10 cellular contexts compared by ENCODE assay signal in the genomic region with DNA sequence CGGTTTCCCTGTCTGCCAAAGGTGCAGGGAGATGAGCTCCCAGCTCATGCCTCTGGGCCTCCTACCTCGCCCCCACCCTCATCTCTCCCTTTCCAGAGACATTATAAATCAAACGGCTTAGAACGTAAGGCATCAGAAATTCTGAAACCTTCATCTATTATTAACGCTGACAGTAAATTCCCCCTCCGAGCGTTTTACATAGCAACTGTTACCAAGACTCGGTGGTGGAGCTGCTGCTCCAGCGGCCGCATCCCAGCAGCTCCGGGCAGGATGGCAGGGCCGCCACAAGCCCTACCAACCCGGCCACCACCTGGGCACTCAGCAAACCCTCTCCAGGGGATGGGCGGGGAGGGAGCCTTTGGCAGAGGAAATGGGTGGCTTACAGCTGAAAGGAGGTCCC.
DNase-seq lines count a peak whose midpoint lies in the region; ATAC-seq and TF ChIP-seq lines count a peak whose summit lies in the region.
"Had no signal": no experiment of that assay in that cellular context is flagged by ENCODE, and none has a peak within 500 bp of the region (broad histone marks: within the 10 kb centered on the region; RNA-seq: fewer than 3 reads in every experiment).

No MANE protein-coding gene starts in this region.

- H3K4me2 ChIP-seq in DOHH2 (ENCODE audit: low read length) (peak overlapping the region; percentile 82), PC-9 (no peak overlapping the region)

- peak overlapping the region; percentile 77 for H3K4me3 Mint-ChIP-seq in CD8-positive, alpha-beta T cell
- H3K4me3 Mint-ChIP-seq in memory B cell, result peak overlapping the region; percentile 59
- H3K4me3 Mint-ChIP-seq: T-helper 1 cell treated with Interleukin-12 subunit alpha and Interleukin-12 subunit beta and Interleukin-4 antibody, amounts not matched to agents 30 μg/mL and 1 μg/mL, for 36 hours had no signal

- H3K27ac Mint-ChIP-seq in CD8-positive, alpha-beta T cell, result peak overlapping the region; percentile 94
- H3K27ac Mint-ChIP-seq in memory B cell, result peak overlapping the region; percentile 84

- no peaks in the 10 kb centered on the region for H3K27me3 Mint-ChIP-seq in CD8-positive, alpha-beta T cell (ENCODE audit: low read depth)
- H3K27me3 Mint-ChIP-seq in memory B cell, result no peaks in the 10 kb centered on the region

- H3F3A ChIP-seq in DOHH2 (ENCODE audit: control insufficient read depth, insufficient read depth), result peaks cover 13% of the 10 kb centered on the region; the same call in 1 of the 2 replicates
- H3F3A ChIP-seq in PC-9 (ENCODE audit: insufficient read depth, low read depth), result peaks cover 34% of the 10 kb centered on the region; the same call in 1 of the 2 replicates

- no peaks in the 10 kb centered on the region for H3K36me3 ChIP-seq in CD8-positive, alpha-beta T cell (ENCODE audit: insufficient read depth, low read length)
- H3K36me3 ChIP-seq in DOHH2 (ENCODE audit: control insufficient read depth, low read length) (peaks cover 30% of the 10 kb centered on the region), PC-9 (ENCODE audit: low read depth) (no peaks in the 10 kb centered on the region)
- H3K36me3 ChIP-seq: ovary had no signal

- POLR2A ChIA-PET in CD8-positive, alpha-beta T cell (lab: Charles Lee), result interaction anchor here (0.6 to 2.3 kb wide), 5 partner anchors 17 to 80 kb away, joined by 3 to 6 read pairs (median 3); no protein-coding TSS in a partner anchor
- POLR2A ChIA-PET in RWPE1 (lab: Yijun Ruan, JAX; ENCODE audit: low non-redundant PET) (no interaction called here), PC-9 (lab: Charles Lee; ENCODE audit: unreplicated experiment) (no interaction called here)

- peaks cover 7% of the 10 kb centered on the region for H3K36me3 Mint-ChIP-seq in CD8-positive, alpha-beta T cell
- peaks cover 3% of the 10 kb centered on the region for H3K36me3 Mint-ChIP-seq in memory B cell

- DNase-seq in CD8-positive, alpha-beta T cell, result no peak
- no peak for DNase-seq in RWPE1 (ENCODE audit: low spot score)
- no peak for DNase-seq in memory B cell (ENCODE audit: low spot score in 2 of 2)
- DNase-seq in GDM1 (lab: John Stamatoyannopoulos, UW), result no peak
- no peak for DNase-seq in PC-9
- DNase-seq: ovary; stimulated activated CD4-positive, alpha-beta T cell treated with anti-CD3 and anti-CD28 coated beads, Interleukin-2, amount 100 ng/mL, for 48 hours had no signal

- H3K79me2 ChIP-seq in DOHH2 (ENCODE audit: control insufficient read depth, low read length) (peaks cover 88% of the 10 kb centered on the region), PC-9 (ENCODE audit: low read depth) (peaks cover 77% of the 10 kb centered on the region)

- CTCF ChIA-PET in CD8-positive, alpha-beta T cell (lab: Charles Lee), result interaction anchor here (0.8 to 2.5 kb wide), 6 partner anchors 11 to 57 kb away, joined by 3 to 10 read pairs (median 4); no protein-coding TSS in a partner anchor
- CTCF ChIA-PET in RWPE1 (lab: Yijun Ruan, JAX), result interaction anchor here (1.1 to 1.3 kb wide), 2 partner anchors 17 to 55 kb away, joined by 3 to 4 read pairs; no protein-coding TSS in a partner anchor
- CTCF ChIA-PET in PC-9 (lab: Charles Lee), result no interaction called here

- no TSS peak for BruUV-seq in PC-9 (replicated peaks; lab: Mats Ljungman, UMichigan)

- H3K9me3 Mint-ChIP-seq in CD8-positive, alpha-beta T cell, result no peaks in the 10 kb centered on the region
- no peaks in the 10 kb centered on the region for H3K9me3 Mint-ChIP-seq in memory B cell
- H3K9me3 Mint-ChIP-seq: T-helper 1 cell treated with Interleukin-12 subunit alpha and Interleukin-12 subunit beta and Interleukin-4 antibody, amounts not matched to agents 30 μg/mL and 1 μg/mL, for 36 hours had no signal

- peaks cover 61% of the 10 kb centered on the region for H3K4me1 ChIP-seq in CD8-positive, alpha-beta T cell (ENCODE audit: insufficient read depth, low read length)
- H3K4me1 ChIP-seq in DOHH2 (ENCODE audit: control insufficient read depth, low read length) (peaks cover 74% of the 10 kb centered on the region), PC-9 (replicated peaks; ENCODE audit: insufficient read depth) (peaks cover 2% of the 10 kb centered on the region; the same call in 1 of the 2 replicates)

- H2AFZ ChIP-seq in PC-9, result no peak overlapping the region

- H3K4me1 Mint-ChIP-seq in CD8-positive, alpha-beta T cell (ENCODE audit: low read depth), result peaks cover 67% of the 10 kb centered on the region
- peaks cover 50% of the 10 kb centered on the region for H3K4me1 Mint-ChIP-seq in memory B cell

- H4K20me1 ChIP-seq in DOHH2 (ENCODE audit: control insufficient read depth, insufficient read depth, low read depth, low read length) (peaks cover 6% of the 10 kb centered on the region; the same call in 1 of the 2 replicates), PC-9 (ENCODE audit: insufficient read depth) (peaks cover 96% of the 10 kb centered on the region)

- H3K27ac ChIP-seq in CD8-positive, alpha-beta T cell (ENCODE audit: low read depth, low read length), result peak overlapping the region; percentile 54
- peak overlapping the region; percentile 89 for H3K27ac ChIP-seq in DOHH2 (ENCODE audit: low read depth, low read length)
- H3K27ac ChIP-seq in RWPE1, result peak overlapping the region; percentile 25
- H3K27ac ChIP-seq in PC-9, result no peak overlapping the region
- H3K27ac ChIP-seq: ovary had no signal

- intact Hi-C loops in CD8-positive, alpha-beta T cell (cut with DNase I, micrococcal nuclease), result no loop called here
- intact Hi-C loops in PC-9 (cut with micrococcal nuclease; ENCODE audit: unreplicated experiment), result no loop called here

- no peaks in the 10 kb centered on the region for H3K9me3 ChIP-seq in CD8-positive, alpha-beta T cell (ENCODE audit: low read length)
- no peaks in the 10 kb centered on the region for H3K9me3 ChIP-seq in DOHH2 (ENCODE audit: control insufficient read depth, insufficient read depth, low read length)
- no peaks in the 10 kb centered on the region for H3K9me3 ChIP-seq in PC-9 (ENCODE audit: insufficient read depth, low read depth)
- H3K9me3 ChIP-seq: ovary had no signal

- TF ChIP-seq CTCF in CD8-positive, alpha-beta T cell (IDR thresholded peaks at IDR 0.05), result no peak
- no peak for TF ChIP-seq CTCF in DOHH2 (IDR thresholded peaks at IDR 0.05; ENCODE audit: low read depth, low read length, poor library complexity, severe bottlenecking)
- TF ChIP-seq CTCF in RWPE1 (conservative IDR thresholded peaks at IDR 0.05; ENCODE audit: low read depth), result no peak
- no peak for TF ChIP-seq CTCF in PC-9 (conservative IDR thresholded peaks at IDR 0.05)

- peak; percentile 12 for ATAC-seq in CD8-positive, alpha-beta T cell
- ATAC-seq in memory B cell (ENCODE audit: low read depth), result peak; percentile 36
- no peak for ATAC-seq in GM21423 (IDR thresholded peaks at IDR 0.05; ENCODE audit: unreplicated experiment)

- H3K27me3 ChIP-seq in CD8-positive, alpha-beta T cell (ENCODE audit: insufficient read depth, low read length), result no peaks in the 10 kb centered on the region
- H3K27me3 ChIP-seq in DOHH2 (ENCODE audit: control insufficient read depth, low read length) (no peaks in the 10 kb centered on the region), PC-9 (ENCODE audit: insufficient read depth, low read depth) (no peaks in the 10 kb centered on the region)
- H3K27me3 ChIP-seq: ovary had no signal

- H3K4me3 ChIP-seq in CD8-positive, alpha-beta T cell (ENCODE audit: low read depth, low read length), result peak overlapping the region; percentile 44
- H3K4me3 ChIP-seq in DOHH2 (ENCODE audit: low read length) (peak overlapping the region; percentile 68), PC-9 (no peak overlapping the region)
- H3K4me3 ChIP-seq: ovary had no signal

- H3K9me2 ChIP-seq in DOHH2 (replicated peaks; ENCODE audit: control insufficient read depth, low read length) (no peaks in the 10 kb centered on the region), PC-9 (ENCODE audit: insufficient read depth) (no peaks in the 10 kb centered on the region)
